8 cellular contexts compared by ENCODE assay signal in genomic region chr4:57037982-57038604, GRCh38. TPM values are rescaled to one million over a fixed set of nuclear protein-coding genes. Genes with fewer than 3 reads are reported as not detected.
DNase-seq lines count a peak whose midpoint lies in the region; ATAC-seq and TF ChIP-seq lines count a peak whose summit lies in the region.
"Had no signal": no experiment of that assay in that cellular context is flagged by ENCODE, and none has a peak within 500 bp of the region (broad histone marks: within the 10 kb centered on the region; RNA-seq: fewer than 3 reads in every experiment).

No MANE protein-coding gene starts in this region.

- no peaks in the 10 kb centered on the region for H3K27me3 ChIP-seq in GM23338 (ENCODE audit: insufficient read depth)
- no peaks in the 10 kb centered on the region for H3K27me3 ChIP-seq in stomach

- H3K36me3 ChIP-seq in GM23338 (ENCODE audit: insufficient read depth) (no peaks in the 10 kb centered on the region), stomach (peaks cover 0 to 20% (median 7%) of the 10 kb centered on the region in 4 donors)

- H3F3A ChIP-seq in GM23338 (replicated peaks; ENCODE audit: low read depth) = no peaks in the 10 kb centered on the region

- intact Hi-C loops in stomach (cut with DNase I; ENCODE audit: low total_unique reads) = no loop called here

- peaks cover 4% of the 10 kb centered on the region; the same call in 1 of the 3 replicates for H3K4me1 Mint-ChIP-seq in GM23338
- H3K4me1 Mint-ChIP-seq: activated naive CD4-positive, alpha-beta T cell treated with anti-CD3 and anti-CD28 coated beads, Interleukin-2, amount 50 U/mL, for 24 hours had no signal

- H3K27ac Mint-ChIP-seq in GM23338 = no peak overlapping the region
- H3K27ac Mint-ChIP-seq: activated naive CD4-positive, alpha-beta T cell treated with anti-CD3 and anti-CD28 coated beads, Interleukin-2, amount 50 U/mL, for 24 hours had no signal

- H3K9me3 ChIP-seq in stomach = no peaks in the 10 kb centered on the region

- ATAC-seq in GM23338 (peak; percentile 96), HG02588 (IDR thresholded peaks at IDR 0.05; ENCODE audit: unreplicated experiment) (no peak)

- in situ Hi-C loops in T47D (cut with HindIII; ENCODE audit: low pct_unique_long_range_greater_than_20kb, low sequenced_read_pairs) = no loop called here

- no peaks in the 10 kb centered on the region for H3K9me2 ChIP-seq in GM23338 (ENCODE audit: insufficient read depth)

- H3K4me2 ChIP-seq in GM23338 = peak overlapping the region; percentile 36; the same call in 1 of the 2 replicates

- H2AFZ ChIP-seq in GM23338 = peak overlapping the region; percentile 20; the same call in 1 of the 2 replicates

- H3K36me3 Mint-ChIP-seq in GM23338 (ENCODE audit: low read depth) = no peaks in the 10 kb centered on the region
- H3K36me3 Mint-ChIP-seq: activated naive CD4-positive, alpha-beta T cell treated with anti-CD3 and anti-CD28 coated beads, Interleukin-2, amount 50 U/mL, for 24 hours had no signal

- peak overlapping the region; percentile 7; the same call in 1 of the 2 replicates for H3K4me3 ChIP-seq in GM23338
- peak overlapping the region in 2 of 4 donors; percentile 10 to 13 for H3K4me3 ChIP-seq in stomach

- H3K79me2 ChIP-seq in GM23338 (replicated peaks; ENCODE audit: insufficient read depth) = no peaks in the 10 kb centered on the region

- 24 to 41% (median 36%) methylated on average over 15 of the region's 15 CpGs for WGBS in stomach, 5 donors

- H3K4me3 Mint-ChIP-seq in GM23338 = peak overlapping the region; percentile 49; the same call in 2 of the 3 replicates
- H3K4me3 Mint-ChIP-seq: activated naive CD4-positive, alpha-beta T cell treated with anti-CD3 and anti-CD28 coated beads, Interleukin-2, amount 50 U/mL, for 24 hours had no signal

- H3K9me3 Mint-ChIP-seq in GM23338 = no peaks in the 10 kb centered on the region
- H3K9me3 Mint-ChIP-seq: activated naive CD4-positive, alpha-beta T cell treated with anti-CD3 and anti-CD28 coated beads, Interleukin-2, amount 50 U/mL, for 24 hours had no signal

- H4K20me1 ChIP-seq in GM23338 (replicated peaks; ENCODE audit: insufficient read depth) = no peaks in the 10 kb centered on the region

- H3K27ac ChIP-seq in GM23338 (ENCODE audit: low read depth) (no peak overlapping the region), stomach (peak overlapping the region in 1 of 5 donors; percentile 13)

- H3K4me1 ChIP-seq in GM23338 (ENCODE audit: insufficient read depth) = no peaks in the 10 kb centered on the region
- H3K4me1 ChIP-seq in stomach = peaks cover 0 to 23% (median 7%) of the 10 kb centered on the region in 4 donors

- H3K27me3 Mint-ChIP-seq in GM23338 (ENCODE audit: insufficient read depth, low read depth, poor library complexity) = peaks cover 3% of the 10 kb centered on the region

- no peak for TF ChIP-seq EP300 in stomach (IDR thresholded peaks at IDR 0.05)

- DNase-seq in GF-D8 (lab: John Stamatoyannopoulos, UW) (peak; percentile 2), GM23338 (ENCODE audit: low spot score) (peak; percentile 89), NCI-H345 (lab: John Stamatoyannopoulos, UW) (peak; percentile 39), T47D (ENCODE audit: low read depth in 1 of 2, low spot score in 1 of 2) (peak; percentile 10 to 62), kidney tubule cell (ENCODE audit: low spot score) (peak; percentile 66), stomach (peak; percentile 67)

- TF ChIP-seq CTCF in GM23338 (conservative IDR thresholded peaks at IDR 0.05; ENCODE audit: low read depth in 2 of 2) (peak; percentile 96 to 99), stomach (IDR thresholded peaks at IDR 0.05) (peak in 5 of 7 experiments; percentile 53 to 74 (median 71))

- TF ChIP-seq POLR2A in stomach (IDR thresholded peaks at IDR 0.05) = no peak

TF ChIP-seq in GM23338, 12 proteins besides CTCF, POLR2A, EP300 and RAD21:
- TF ChIP-seq CREB1 (CRISPR knock-in tag; IDR thresholded peaks at IDR 0.05; ENCODE audit: low read depth) (0 out of 2 replicates have a peak, but pooled peaks have one; percentile 19), POLR2AphosphoS5 (IDR thresholded peaks at IDR 0.05; ENCODE audit: low read depth) (no peak)

RNA-seq across cellular contexts. Expression of gene POLR2B, which starts 59.4 kb away (rescaled TPM):
- total RNA-seq in GM23338 (2014; rRNA removed; shearing (Covaris generic)) = 143 and 165 TPM in 2 replicates
- polyA plus RNA-seq in GM23338 (2016; fragmentation: Nextera tagmentation; extraction: Ambion mirVana) = 51.9 and 56.5 TPM in 2 replicates
- total RNA-seq in stomach = 100 to 1,000 TPM in 3 of 5 donors, 10 to 100 TPM in 2; 18.5 to 446 (median 127) TPM
- polyA plus RNA-seq in stomach = 10 to 100 TPM; 20.5 to 26.2 (median 24.8) TPM

Comparison
In these comparisons a context has a peak if more than half of its experiments do, and no peak if none do; other contexts are left out.
1. DNase-seq: peak in every context shown above with its lines; median percentile 89 in GM23338; 67 in stomach; 66 in kidney tubule cell; 39 in NCI-H345; 36 in T47D; 2 in GF-D8.